In genomic region chr16:88856122-88856827, GRCh38 we compare ENCODE assay signal across 8 cellular contexts.
DNase-seq lines count a peak whose midpoint lies in the region; ATAC-seq and FAIRE-seq lines count a peak whose summit lies in the region.

No MANE protein-coding gene starts in this region.

- H3K4me1 ChIP-seq in adipocyte (ENCODE audit: control insufficient read depth, insufficient read depth, low read length), result peaks cover 19% of the 10 kb centered on the region

- DNase-seq in Ammon's horn (ENCODE audit: low spot score) (peak; percentile 19), adipocyte (ENCODE audit: low read depth) (peak; percentile 18), iPS-NIHi11 (ENCODE audit: low spot score) (peak; percentile 58), GM19239 (ENCODE audit: insufficient read length, low spot score) (no peak), NCI-H2171 (lab: John Stamatoyannopoulos, UW) (no peak)
- peak; percentile 17 for DNase-seq in stimulated activated naive B cell treated with anti-CD40 and anti-IgM and Interleukin-4, amounts not matched to agents 10 μg/mL and 1 μg/mL and 100 μg/mL, for 72 hours

- H3K4me3 ChIP-seq in adipocyte (ENCODE audit: low read length), result peak overlapping the region; percentile 99

- no peaks in the 10 kb centered on the region for H3K27me3 ChIP-seq in adipocyte (replicated peaks; ENCODE audit: control insufficient read depth, insufficient read depth, low read length)

- no peak for FAIRE-seq in GM19239 (lab: Jason Lieb, UNC)

- no peaks in the 10 kb centered on the region for H3K27me3 Mint-ChIP-seq in stimulated activated naive B cell treated with anti-CD40 and anti-IgM and Interleukin-4, amounts not matched to agents 10 μg/mL and 1 μg/mL and 100 μg/mL, for 72 hours

- H3K9ac ChIP-seq in adipocyte (ENCODE audit: low read length), result peak overlapping the region; percentile 93

- H3K4me3 Mint-ChIP-seq in stimulated activated naive B cell treated with anti-CD40 and anti-IgM and Interleukin-4, amounts not matched to agents 10 μg/mL and 1 μg/mL and 100 μg/mL, for 72 hours, result peak overlapping the region; percentile 91 to 93

- peak overlapping the region; percentile 89 for H3K27ac Mint-ChIP-seq in stimulated activated naive B cell treated with anti-CD40 and anti-IgM and Interleukin-4, amounts not matched to agents 10 μg/mL and 1 μg/mL and 100 μg/mL, for 72 hours

- no peaks in the 10 kb centered on the region for H3K9me3 ChIP-seq in adipocyte (ENCODE audit: control insufficient read depth, low read length)

- H3K9me3 Mint-ChIP-seq in stimulated activated naive B cell treated with anti-CD40 and anti-IgM and Interleukin-4, amounts not matched to agents 10 μg/mL and 1 μg/mL and 100 μg/mL, for 72 hours, result no peaks in the 10 kb centered on the region

- peaks cover 26% of the 10 kb centered on the region for H3K36me3 ChIP-seq in adipocyte (ENCODE audit: control insufficient read depth, insufficient read depth, low read length, severe bottlenecking)

- peak; percentile 14 for ATAC-seq in HG03139 (IDR thresholded peaks at IDR 0.05; ENCODE audit: unreplicated experiment)
- peak; percentile 35 to 53 for ATAC-seq in stimulated activated naive B cell treated with anti-CD40 and anti-IgM and Interleukin-4, amounts not matched to agents 10 μg/mL and 1 μg/mL and 100 μg/mL, for 72 hours (replicated peaks)
- ATAC-seq in GM21367 (IDR thresholded peaks at IDR 0.05; ENCODE audit: unreplicated experiment), result no peak

- H3K36me3 Mint-ChIP-seq in stimulated activated naive B cell treated with anti-CD40 and anti-IgM and Interleukin-4, amounts not matched to agents 10 μg/mL and 1 μg/mL and 100 μg/mL, for 72 hours, result peaks cover 12 to 32% of the 10 kb centered on the region in 2 donors

- H3K4me1 Mint-ChIP-seq in stimulated activated naive B cell treated with anti-CD40 and anti-IgM and Interleukin-4, amounts not matched to agents 10 μg/mL and 1 μg/mL and 100 μg/mL, for 72 hours, result peaks cover 29 to 51% of the 10 kb centered on the region in 2 donors

Comparison
In these comparisons a context has a peak if more than half of its experiments do, and no peak if none do; other contexts are left out.
1. DNase-seq: peak in Ammon's horn (single experiment), adipocyte (single experiment), iPS-NIHi11 (single experiment) and stimulated activated naive B cell treated with anti-CD40 and anti-IgM and Interleukin-4, amounts not matched to agents 10 μg/mL and 1 μg/mL and 100 μg/mL, for 72 hours (single experiment); none in GM19239 (single experiment) and NCI-H2171 (single experiment).